ENCODE assay signal across 13 cellular contexts in the genomic region with DNA sequence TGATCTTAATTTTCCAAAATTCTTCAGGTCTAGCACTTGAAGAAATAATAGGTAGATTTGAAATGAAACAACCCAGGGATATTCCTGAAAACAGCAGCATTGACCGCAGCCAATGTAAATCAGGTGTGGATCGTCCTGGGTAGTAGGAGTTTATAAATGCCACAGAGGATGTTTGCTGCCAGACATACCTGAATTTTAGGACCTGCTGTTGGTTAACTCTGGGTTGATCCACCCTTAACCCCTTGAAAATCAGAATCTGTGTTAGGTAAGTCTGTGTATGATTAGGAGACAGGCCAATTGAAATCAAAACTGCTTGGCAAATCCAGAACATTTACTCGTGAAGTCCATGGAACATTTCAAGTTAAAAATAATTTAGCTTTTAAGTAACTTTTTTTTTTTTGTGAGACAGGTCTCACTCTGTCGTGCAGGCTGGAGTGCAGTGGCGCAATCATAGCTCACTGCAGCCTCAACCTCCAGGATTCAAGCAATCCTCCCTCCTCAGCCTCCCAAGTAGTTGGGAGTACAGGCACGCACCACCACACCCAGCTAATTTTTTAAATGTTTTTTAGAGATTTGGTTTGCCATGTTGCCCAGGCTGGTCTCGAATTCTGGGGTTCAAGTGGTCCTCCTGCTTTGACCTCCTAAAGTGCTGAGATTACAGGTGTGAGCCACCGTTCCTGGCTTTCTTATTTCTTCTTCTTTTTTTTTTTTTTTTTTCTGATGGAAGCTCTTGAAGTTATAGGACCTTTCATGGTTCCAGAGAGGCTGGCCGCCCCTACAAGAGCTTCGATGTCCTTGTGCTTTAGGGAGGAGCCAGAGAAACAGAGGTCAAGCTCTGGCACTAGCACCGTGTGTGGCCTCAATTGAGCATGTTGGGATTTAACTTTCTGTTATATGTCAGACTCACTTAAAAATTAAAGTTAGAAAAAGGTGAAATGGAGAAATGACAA. TPM values are rescaled to one million over a fixed set of nuclear protein-coding genes. Genes with fewer than 3 reads are reported as not detected.
DNase-seq lines count a peak whose midpoint lies in the region; ATAC-seq, FAIRE-seq and TF ChIP-seq lines count a peak whose summit lies in the region.
"Had no signal": no experiment of that assay in that cellular context is flagged by ENCODE, and none has a peak within 500 bp of the region (broad histone marks: within the 10 kb centered on the region; RNA-seq: fewer than 3 reads in every experiment).

No MANE protein-coding gene starts in this region.

- peaks cover 18% of the 10 kb centered on the region for H3K79me2 ChIP-seq in H9 (ENCODE audit: insufficient read depth, low read length)

- TF ChIP-seq POLR2A in A549 (IDR thresholded peaks at IDR 0.05; ENCODE audit: low read length) (no peak), Peyer's patch (IDR thresholded peaks at IDR 0.05) (no peak)

- TF ChIP-seq RAD21 in A549 (conservative IDR thresholded peaks at IDR 0.05 in 1 of 2, IDR thresholded peaks at IDR 0.05 in 1 of 2) = no peak

- TF ChIP-seq CTCF in A549 (IDR thresholded peaks at IDR 0.05) = no peak
- TF ChIP-seq CTCF in H9 (conservative IDR thresholded peaks at IDR 0.05) = no peak
- TF ChIP-seq CTCF in coronary artery (IDR thresholded peaks at IDR 0.05) = no peak
- TF ChIP-seq CTCF in Peyer's patch (IDR thresholded peaks at IDR 0.05) = no peak

- H3K4me3 Mint-ChIP-seq in H9 (peak overlapping the region; percentile 83 to 92), T-helper 17 cell (no peak overlapping the region)
- H3K4me3 Mint-ChIP-seq in naive thymus-derived CD8-positive, alpha-beta T cell = peak overlapping the region; percentile 36 to 96 (median 89)

- no peak for DNase-seq in A549 (ENCODE audit: low read depth in 1 of 2, low spot score in 1 of 2)
- no peak for DNase-seq in H9
- DNase-seq in coronary artery (ENCODE audit: low spot score) = no peak
- DNase-seq in naive thymus-derived CD8-positive, alpha-beta T cell = no peak
- no peak for DNase-seq in T-helper 17 cell
- no peak for DNase-seq in Peyer's patch
- no peak for DNase-seq in retina
- DNase-seq: activated CD8-positive, alpha-beta memory T cell treated with anti-CD3 and anti-CD28 coated beads, Interleukin-2, amount 50 U/mL, for 48 hours; GOT3; NCI-H1436 treated with DMSO at 0.1 percent for 48 hours; stimulated activated CD4-positive, alpha-beta T cell treated with anti-CD3 and anti-CD28 coated beads, Interleukin-4, amount 100 ng/mL, for 4 hours; T-helper 9 cell had no signal

- CTCF ChIA-PET in A549 (lab: Yijun Ruan, JAX) = interaction anchor here (1.7 kb wide), 1 partner anchor 31 kb away, joined by 5 read pairs; no protein-coding TSS in a partner anchor

- no peaks in the 10 kb centered on the region; the same call in 1 of the 2 replicates for H3K27me3 Mint-ChIP-seq in H9 (ENCODE audit: low read depth)
- H3K27me3 Mint-ChIP-seq in naive thymus-derived CD8-positive, alpha-beta T cell = no peaks in the 10 kb centered on the region
- no peaks in the 10 kb centered on the region for H3K27me3 Mint-ChIP-seq in T-helper 17 cell

- peak overlapping the region; percentile 81 for H3K4me3 ChIP-seq in A549
- H3K4me3 ChIP-seq in coronary artery = peak overlapping the region; percentile 19
- H3K4me3 ChIP-seq in Peyer's patch = peak overlapping the region in 2 of 4 donors; percentile 91 to 93

- H3K56ac ChIP-seq in H9 (ENCODE audit: insufficient read length, low read depth, low read length) = no peak overlapping the region

- H4K8ac ChIP-seq in H9 (replicated peaks; ENCODE audit: insufficient read length, low read depth, low read length) = no peak overlapping the region

- H2BK120ac ChIP-seq in H9 (ENCODE audit: low read depth, low read length, poor library complexity, severe bottlenecking) = no peak overlapping the region

- no peak overlapping the region for H3K27ac Mint-ChIP-seq in H9
- H3K27ac Mint-ChIP-seq in naive thymus-derived CD8-positive, alpha-beta T cell = peak overlapping the region in 3 of 10 donors; percentile 4 to 43 (median 27)
- H3K27ac Mint-ChIP-seq in T-helper 17 cell = no peak overlapping the region

- no peak overlapping the region for H2BK20ac ChIP-seq in H9 (ENCODE audit: low read depth, low read length, poor library complexity, severe bottlenecking)

- H4K91ac ChIP-seq in H9 (ENCODE audit: insufficient read length, low read depth, low read length) = no peak overlapping the region

- no peak overlapping the region for H3K14ac ChIP-seq in H9 (ENCODE audit: insufficient read depth, low read length)

- H3K27me3 ChIP-seq in H9 (ENCODE audit: insufficient read depth, low read length) (no peaks in the 10 kb centered on the region), Peyer's patch (no peaks in the 10 kb centered on the region)

- no peak for TF ChIP-seq EP300 in A549 (IDR thresholded peaks at IDR 0.05)

- no peak overlapping the region for H2AFZ ChIP-seq in H9 (ENCODE audit: low read length)

- peaks cover 0 to 4% (median 3%) of the 10 kb centered on the region in 3 experiments; a peak in 3 of 7 replicates for H3K36me3 Mint-ChIP-seq in H9 (ENCODE audit: insufficient read depth in 1 of 3, low read depth in 3 of 3)
- peaks cover 0 to 11% (median 8%) of the 10 kb centered on the region in 3 donors for H3K36me3 Mint-ChIP-seq in naive thymus-derived CD8-positive, alpha-beta T cell
- H3K36me3 Mint-ChIP-seq in T-helper 17 cell (ENCODE audit: low read depth) = peaks cover 3% of the 10 kb centered on the region

- no peak overlapping the region for H3K18ac ChIP-seq in H9 (ENCODE audit: insufficient read length, low read depth, low read length)

- peaks cover 6% of the 10 kb centered on the region for H3K79me1 ChIP-seq in H9 (ENCODE audit: insufficient read depth, low read depth, low read length, poor library complexity, severe bottlenecking)

- no peak overlapping the region for H4K5ac ChIP-seq in H9 (ENCODE audit: insufficient read length, low read depth, low read length)

- no peak overlapping the region for H2BK5ac ChIP-seq in H9 (ENCODE audit: insufficient read length, low read length)

- H3K4ac ChIP-seq in H9 (ENCODE audit: low read depth, low read length) = no peak overlapping the region

- no peaks in the 10 kb centered on the region; a peak in 1 of 5 replicates for H3K9me3 Mint-ChIP-seq in H9
- H3K9me3 Mint-ChIP-seq in naive thymus-derived CD8-positive, alpha-beta T cell = no peaks in the 10 kb centered on the region

- POLR2A ChIA-PET in A549 (lab: Yijun Ruan, JAX) = interaction anchor here (1.2 to 3.0 kb wide), 5 partner anchors 11 to 131 kb away, joined by 3 to 25 read pairs (median 10); a partner anchor contains a TSS
- POLR2A ChIA-PET in naive thymus-derived CD8-positive, alpha-beta T cell (lab: Charles Lee) = interaction anchor here (1.4 to 6.3 kb wide), 3 partner anchors 10 to 38 kb away, joined by 3 to 33 read pairs (median 5); a partner anchor contains a TSS

- no peaks in the 10 kb centered on the region for H3K36me3 ChIP-seq in Peyer's patch

- WGBS in A549 (ENCODE audit: missing lambda C conversion rate) = 85% methylated on average over 11 of the region's 11 CpGs
- WGBS in H9 (ENCODE audit: extremely low coverage, insufficient read length, low lambda C conversion rate) = no CpG with 5 or more reads among the region's 11 CpGs

- H3K4me1 ChIP-seq in A549 (peaks cover 29% of the 10 kb centered on the region), H9 (ENCODE audit: insufficient read depth, low read length) (no peaks in the 10 kb centered on the region), Peyer's patch (peaks cover 0 to 28% (median 4%) of the 10 kb centered on the region in 4 donors)

- no peaks in the 10 kb centered on the region for H4K20me1 ChIP-seq in H9 (ENCODE audit: control insufficient read depth, insufficient read depth, insufficient read length)

- peak overlapping the region; percentile 93 for H3K4me2 ChIP-seq in A549
- H3K4me2 ChIP-seq in H9 (ENCODE audit: insufficient read depth, insufficient read length, low read length) = peak overlapping the region; percentile 80

- ATAC-seq in A549 (no peak), T-helper 17 cell (no peak), GM18909 (IDR thresholded peaks at IDR 0.05; ENCODE audit: poor library complexity, unreplicated experiment) (no peak)
- ATAC-seq in naive thymus-derived CD8-positive, alpha-beta T cell = no peak

- no peak overlapping the region for H3K23ac ChIP-seq in H9 (ENCODE audit: insufficient read length, low read depth, low read length)

- no peak overlapping the region for H2BK15ac ChIP-seq in H9 (ENCODE audit: low read depth, low read length)

- FAIRE-seq in A549 (lab: Jason Lieb, UNC) = no peak

- H3K23me2 ChIP-seq in H9 (ENCODE audit: insufficient read length, low read depth, low read length, poor library complexity, severe bottlenecking) = peaks cover 8% of the 10 kb centered on the region

- no peak overlapping the region; a peak in 1 of 6 replicates for H3K27ac ChIP-seq in A549
- no peak overlapping the region for H3K27ac ChIP-seq in H9 (ENCODE audit: insufficient read length, low read depth, low read length)
- no peak overlapping the region for H3K27ac ChIP-seq in coronary artery
- H3K27ac ChIP-seq in Peyer's patch = no peak overlapping the region

- no peak overlapping the region for H3K9ac ChIP-seq in H9 (ENCODE audit: extremely low read depth, insufficient read length, low read length)

- no peak overlapping the region for H3T11ph ChIP-seq in H9 (ENCODE audit: low read length)

- H3K9me3 ChIP-seq in A549 = no peaks in the 10 kb centered on the region
- no peaks in the 10 kb centered on the region for H3K9me3 ChIP-seq in H9 (ENCODE audit: control insufficient read depth, low read depth, low read length)
- no peaks in the 10 kb centered on the region for H3K9me3 ChIP-seq in T-helper 17 cell (ENCODE audit: control insufficient read depth, low read length, poor library complexity, severe bottlenecking)
- H3K9me3 ChIP-seq in Peyer's patch = no peaks in the 10 kb centered on the region

- H3K4me1 Mint-ChIP-seq in H9 (peaks cover 34 to 39% of the 10 kb centered on the region in 2 experiments), T-helper 17 cell (peaks cover 35% of the 10 kb centered on the region)
- peaks cover 19 to 63% (median 55%) of the 10 kb centered on the region in 4 donors for H3K4me1 Mint-ChIP-seq in naive thymus-derived CD8-positive, alpha-beta T cell

- H2BK12ac ChIP-seq in H9 (ENCODE audit: insufficient read length, low read depth, low read length) = no peak overlapping the region

- H2AK5ac ChIP-seq in H9 (ENCODE audit: insufficient read length, low read length) = no peak overlapping the region

RNA-seq across cellular contexts. Expression of a gene that starts 2.0 kb away (rescaled TPM):
- 69.6 and 71.1 TPM in 2 replicates for polyA plus RNA-seq in A549 (2011; rRNA removed)
- polyA plus RNA-seq in A549 (2012; cell fraction: cytosol; rRNA removed) = 93.7 and 128 TPM in 2 replicates
- polyA plus RNA-seq in A549 (2012; cell fraction: nucleus; rRNA removed) = 328 and 664 TPM in 2 replicates
- 81.3 to 109 TPM (median 103 TPM) in 3 replicates for polyA plus RNA-seq in A549 (2017; fragmentation: RNase III; extraction: RNeasy Plus Mini Kit Qiagen cat#74134 plus additional on column Dnase treatment)
- 88.6 and 115 TPM in 2 replicates for polyA minus RNA-seq in A549 (2011; rRNA and poly(A)+ RNA removed)
- 125 and 128 TPM in 2 replicates for total RNA-seq in H9 (2021)
- 10 to 100 TPM; 74.4 to 80.3 TPM for total RNA-seq in naive thymus-derived CD8-positive, alpha-beta T cell
- 10 to 100 TPM; 32.6 to 51.0 (median 45.2) TPM for polyA plus RNA-seq in naive thymus-derived CD8-positive, alpha-beta T cell
- 10 to 100 TPM; 48.7 to 51.0 TPM for total RNA-seq in T-helper 17 cell
- 100 to 1,000 TPM in 3 of 4 donors, 10 to 100 TPM in 1; 67.7 to 625 (median 451) TPM for total RNA-seq in Peyer's patch

RNA-seq across cellular contexts. Expression of a gene that starts 38.1 kb away (rescaled TPM):
- polyA plus RNA-seq in A549 (2011; rRNA removed) (61.3 and 65.2 TPM in 2 replicates), A549 (2017; fragmentation: RNase III; extraction: RNeasy Plus Mini Kit Qiagen cat#74134 plus additional on column Dnase treatment) (50.3 to 62.0 TPM (median 59.8 TPM) in 3 replicates)
- polyA plus RNA-seq in A549 (2012; cell fraction: cytosol; rRNA removed) = 68.6 and 92.9 TPM in 2 replicates
- polyA plus RNA-seq in A549 (2012; cell fraction: nucleus; rRNA removed) = 111 and 114 TPM in 2 replicates
- polyA minus RNA-seq in A549 (2011; rRNA and poly(A)+ RNA removed) = 70.3 and 85.9 TPM in 2 replicates
- total RNA-seq in H9 (2021) (27.6 and 30.0 TPM in 2 replicates), T-helper 17 cell (100 to 1,000 TPM; 136 to 140 TPM), Peyer's patch (10 to 100 TPM; 35.5 to 76.9 (median 57.6) TPM)
- total RNA-seq in naive thymus-derived CD8-positive, alpha-beta T cell = 10 to 100 TPM; 47.1 to 49.8 TPM
- polyA plus RNA-seq in naive thymus-derived CD8-positive, alpha-beta T cell = 10 to 100 TPM; 73.7 to 89.0 (median 73.7) TPM
